8 cellular contexts compared by ENCODE assay signal in the genomic region with DNA sequence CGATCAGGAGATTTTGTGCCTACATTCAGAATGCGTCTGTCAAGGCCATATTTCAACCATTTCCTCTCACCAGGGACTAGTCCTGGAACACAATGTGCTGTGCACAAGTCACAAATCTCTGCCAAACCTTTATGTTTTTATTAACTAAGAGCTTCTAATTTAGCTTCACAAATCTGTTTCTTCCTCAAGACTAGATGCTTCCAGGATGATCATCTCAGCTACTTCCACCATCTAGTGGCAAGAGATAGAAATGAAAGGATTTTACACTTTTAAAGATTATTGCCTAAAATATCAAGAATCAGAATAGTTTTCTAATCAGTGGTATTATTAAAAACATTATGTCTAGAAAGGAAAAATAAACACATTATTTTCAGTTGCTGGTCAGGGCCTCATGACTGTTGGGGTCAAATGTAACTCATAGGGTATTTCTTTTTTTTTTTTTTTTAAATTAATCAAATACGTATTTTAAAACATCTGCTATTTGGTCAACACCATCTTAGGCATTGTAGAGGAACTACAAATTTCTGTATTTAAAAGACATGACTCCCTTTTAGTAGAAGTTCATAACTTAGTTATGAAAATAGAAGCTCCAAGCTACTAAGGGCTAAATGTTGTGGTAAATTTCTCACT.
A peak's percentile ranks its signal among the peaks of the same experiment; 100 is the strongest.
DNase-seq lines count a peak whose midpoint lies in the region; ATAC-seq and TF ChIP-seq lines count a peak whose summit lies in the region.

No MANE protein-coding gene starts in this region.

- ATAC-seq in sciatic nerve, result peak; percentile 26
- ATAC-seq in GM21381 (IDR thresholded peaks at IDR 0.05; ENCODE audit: unreplicated experiment), result no peak

- 39 to 63% methylated on average over 3 of the region's 3 CpGs for WGBS in esophagus squamous epithelium, 2 donors

- DNase-seq in NCI-H1105 treated with DMSO at 0.1 percent for 48 hours (lab: John Stamatoyannopoulos, UW), result peak; percentile 5
- DNase-seq in NCI-H1105 (lab: John Stamatoyannopoulos, UW), result no peak
- DNase-seq in NT2/D1 (ENCODE audit: low read depth, low spot score), result peak; percentile 2
- no peak for DNase-seq in esophagus squamous epithelium (lab: John Stamatoyannopoulos, UW)
- DNase-seq in sciatic nerve (ENCODE audit: low spot score), result no peak
- DNase-seq in stimulated activated CD4-positive, alpha-beta T cell treated with anti-CD3 and anti-CD28 coated beads, Interleukin-2, amount 100 ng/mL, for 24 hours, result no peak
- DNase-seq in T-helper 9 cell, result no peak

- H3K27me3 ChIP-seq in NT2/D1 (ENCODE audit: insufficient read depth, insufficient read length) (no peaks in the 10 kb centered on the region), esophagus squamous epithelium (no peaks in the 10 kb centered on the region)

- TF ChIP-seq CTCF in esophagus squamous epithelium (IDR thresholded peaks at IDR 0.05), result peak; percentile 6 to 39 (median 13)

- H3K4me1 ChIP-seq in NT2/D1 (ENCODE audit: insufficient read depth, insufficient read length) (no peaks in the 10 kb centered on the region), esophagus squamous epithelium (no peaks in the 10 kb centered on the region)

- H3K36me3 ChIP-seq in NT2/D1 (ENCODE audit: insufficient read depth, insufficient read length, low read length), result no peaks in the 10 kb centered on the region
- no peaks in the 10 kb centered on the region for H3K36me3 ChIP-seq in esophagus squamous epithelium

- H3K9me3 ChIP-seq in NT2/D1 (ENCODE audit: insufficient read depth, low read length), result no peaks in the 10 kb centered on the region
- no peaks in the 10 kb centered on the region for H3K9me3 ChIP-seq in esophagus squamous epithelium

- H3K4me3 ChIP-seq in NT2/D1 (ENCODE audit: insufficient read length, low read depth) (no peak overlapping the region), esophagus squamous epithelium (no peak overlapping the region)

- TF ChIP-seq POLR2A in esophagus squamous epithelium (IDR thresholded peaks at IDR 0.05), result no peak

- no peak overlapping the region for H3K27ac ChIP-seq in esophagus squamous epithelium

- no peak overlapping the region for H3K9ac ChIP-seq in NT2/D1 (ENCODE audit: insufficient read length, low read depth)

- intact Hi-C loops in esophagus squamous epithelium (cut with DNase I) (no loop called here), sciatic nerve (cut with DNase I) (no loop called here)

Comparison
In these comparisons a context has a peak if more than half of its experiments do, and no peak if none do; other contexts are left out.
1. DNase-seq: peak in NCI-H1105 treated with DMSO at 0.1 percent for 48 hours (single experiment) and NT2/D1 (single experiment); none in NCI-H1105 (single experiment), esophagus squamous epithelium (single experiment), sciatic nerve (single experiment), stimulated activated CD4-positive, alpha-beta T cell treated with anti-CD3 and anti-CD28 coated beads, Interleukin-2, amount 100 ng/mL, for 24 hours (0 of 2) and T-helper 9 cell (single experiment).